In the genomic region with DNA sequence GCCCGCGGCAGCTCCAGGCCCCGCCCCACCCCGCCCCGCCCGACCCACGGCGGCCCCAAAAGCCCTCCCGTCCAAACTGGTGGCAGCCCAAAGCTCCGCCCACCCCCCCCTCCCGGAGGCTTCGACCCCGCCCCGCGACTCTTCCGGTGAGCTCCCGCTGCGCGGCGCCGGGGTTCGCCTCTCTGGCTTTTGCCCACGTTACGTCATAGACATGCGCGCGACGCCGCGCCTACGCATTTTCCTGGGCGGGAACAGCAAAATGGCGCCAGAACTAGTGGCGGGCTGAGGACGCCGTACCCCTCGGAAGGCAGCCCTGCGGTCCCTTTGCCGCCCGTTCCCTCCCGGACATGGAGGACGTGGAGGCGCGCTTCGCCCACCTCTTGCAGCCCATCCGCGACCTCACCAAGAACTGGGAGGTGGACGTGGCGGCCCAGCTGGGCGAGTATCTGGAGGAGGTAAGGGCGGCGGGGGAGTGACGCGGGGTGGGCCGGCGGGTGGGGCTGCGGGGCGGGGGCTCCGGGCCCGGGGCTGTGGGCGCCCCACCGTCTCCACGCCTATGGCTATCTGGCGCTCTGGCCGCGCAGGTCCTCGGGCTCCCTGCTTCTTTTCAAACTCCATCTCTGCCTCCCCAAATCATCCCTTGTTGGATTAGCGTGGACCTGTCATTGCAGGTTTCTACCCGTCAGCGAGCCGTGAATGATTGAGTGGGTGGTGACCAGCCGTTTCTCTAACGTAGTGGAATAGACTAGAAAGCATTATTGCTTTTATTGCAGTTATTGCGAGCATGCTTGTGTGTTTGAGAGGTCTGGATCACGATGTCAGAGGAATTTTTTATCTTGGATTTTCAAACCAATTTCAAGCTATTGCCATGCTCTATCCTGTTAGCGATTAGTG, we compare ENCODE assay signal across 1 cellular context.
A peak's percentile ranks its signal among the peaks of the same experiment; 100 is the strongest.
TF ChIP-seq lines count a peak whose summit lies in the region.

A gene (plus strand): TSS at position 234 of the 894 bp plus-strand sequence. CDS start 114 bp downstream, at position 348.

TF ChIP-seq in K562, 482 proteins besides CTCF, POLR2A, EP300 and RAD21 (continued from another document and continues in another):
- TF ChIP-seq, protein P1, sequence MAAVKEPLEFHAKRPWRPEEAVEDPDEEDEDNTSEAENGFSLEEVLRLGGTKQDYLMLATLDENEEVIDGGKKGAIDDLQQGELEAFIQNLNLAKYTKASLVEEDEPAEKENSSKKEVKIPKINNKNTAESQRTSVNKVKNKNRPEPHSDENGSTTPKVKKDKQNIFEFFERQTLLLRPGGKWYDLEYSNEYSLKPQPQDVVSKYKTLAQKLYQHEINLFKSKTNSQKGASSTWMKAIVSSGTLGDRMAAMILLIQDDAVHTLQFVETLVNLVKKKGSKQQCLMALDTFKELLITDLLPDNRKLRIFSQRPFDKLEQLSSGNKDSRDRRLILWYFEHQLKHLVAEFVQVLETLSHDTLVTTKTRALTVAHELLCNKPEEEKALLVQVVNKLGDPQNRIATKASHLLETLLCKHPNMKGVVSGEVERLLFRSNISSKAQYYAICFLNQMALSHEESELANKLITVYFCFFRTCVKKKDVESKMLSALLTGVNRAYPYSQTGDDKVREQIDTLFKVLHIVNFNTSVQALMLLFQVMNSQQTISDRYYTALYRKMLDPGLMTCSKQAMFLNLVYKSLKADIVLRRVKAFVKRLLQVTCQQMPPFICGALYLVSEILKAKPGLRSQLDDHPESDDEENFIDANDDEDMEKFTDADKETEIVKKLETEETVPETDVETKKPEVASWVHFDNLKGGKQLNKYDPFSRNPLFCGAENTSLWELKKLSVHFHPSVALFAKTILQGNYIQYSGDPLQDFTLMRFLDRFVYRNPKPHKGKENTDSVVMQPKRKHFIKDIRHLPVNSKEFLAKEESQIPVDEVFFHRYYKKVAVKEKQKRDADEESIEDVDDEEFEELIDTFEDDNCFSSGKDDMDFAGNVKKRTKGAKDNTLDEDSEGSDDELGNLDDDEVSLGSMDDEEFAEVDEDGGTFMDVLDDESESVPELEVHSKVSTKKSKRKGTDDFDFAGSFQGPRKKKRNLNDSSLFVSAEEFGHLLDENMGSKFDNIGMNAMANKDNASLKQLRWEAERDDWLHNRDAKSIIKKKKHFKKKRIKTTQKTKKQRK (IDR thresholded peaks at IDR 0.05; ENCODE audit: borderline replicate concordance, low read depth, low read length) = no peak
- TF ChIP-seq HMGN3 (IDR thresholded peaks at IDR 0.05; ENCODE audit: borderline replicate concordance, extremely low read depth, insufficient read length, low read depth, low read length) (peak; percentile 38), FOXK2 (conservative IDR thresholded peaks at IDR 0.05 in 1 of 2, IDR thresholded peaks at IDR 0.05 in 1 of 2; ENCODE audit: low read depth in 2 of 2) (peak in 1 of 2 experiments; percentile 29; a peak in 1 of 4 replicates), FIP1L1 (IDR thresholded peaks at IDR 0.05; ENCODE audit: low read depth, low read length, poor library complexity, severe bottlenecking) (peak; percentile 45), MBD2 (IDR thresholded peaks at IDR 0.05; ENCODE audit: borderline replicate concordance, low read depth) (peak; percentile 67), ATF7 (IDR thresholded peaks at IDR 0.05) (peak; percentile 94), XRCC4 (IDR thresholded peaks at IDR 0.05; ENCODE audit: extremely low read depth, insufficient read depth, insufficient read length) (no peak), ZNF589 (CRISPR knock-in tag; IDR thresholded peaks at IDR 0.05; ENCODE audit: low read depth) (no peak), TGIF2 (CRISPR knock-in tag; IDR thresholded peaks at IDR 0.05) (no peak), ZNF707 (CRISPR knock-in tag; conservative IDR thresholded peaks at IDR 0.05) (no peak), CREM (IDR thresholded peaks at IDR 0.05; ENCODE audit: low read depth) (peak; percentile 98), ZNF445 (CRISPR knock-in tag; IDR thresholded peaks at IDR 0.05; ENCODE audit: low read depth) (no peak), GABPA (tag; conservative IDR thresholded peaks at IDR 0.05; ENCODE audit: low read depth) (peak; percentile 89), NCOA1 (IDR thresholded peaks at IDR 0.05; ENCODE audit: low read depth) (no peak), ZNF23 (CRISPR knock-in tag; IDR thresholded peaks at IDR 0.05) (no peak), POLR2AphosphoS5 (IDR thresholded peaks at IDR 0.05; ENCODE audit: control insufficient read depth, insufficient read depth, low read depth, low read length) (peak; percentile 74; the same call in 1 of the 2 replicates), TAF9B (IDR thresholded peaks at IDR 0.05; ENCODE audit: partially characterized antibody) (peak; percentile 94), EP400 (IDR thresholded peaks at IDR 0.05) (peak; percentile 90), NFE2 (IDR thresholded peaks at IDR 0.05; ENCODE audit: low read depth) (no peak), FOS (IDR thresholded peaks at IDR 0.05; ENCODE audit: extremely low read depth, insufficient read length) (no peak), ZNF232 (CRISPR knock-in tag; IDR thresholded peaks at IDR 0.05) (no peak), KDM4B (IDR thresholded peaks at IDR 0.05; ENCODE audit: borderline replicate concordance in 2 of 2, low read depth in 1 of 2) (peak in 1 of 2 experiments; percentile 28; a peak in 1 of 4 replicates), NCOR1 (IDR thresholded peaks at IDR 0.05) (peak; percentile 32; the same call in 1 of the 2 replicates), JUND (IDR thresholded peaks at IDR 0.05; ENCODE audit: borderline replicate concordance, low read depth, low read length) (no peak), JUND (tag; IDR thresholded peaks at IDR 0.05; ENCODE audit: borderline replicate concordance, low read depth, low read length) (no peak; the same call in 2 of the 3 replicates), CTBP1 (IDR thresholded peaks at IDR 0.05; ENCODE audit: borderline replicate concordance) (peak; percentile 36; the same call in 1 of the 2 replicates), FOXJ2 (tag; IDR thresholded peaks at IDR 0.05) (no peak), ZNF431 (CRISPR knock-in tag; IDR thresholded peaks at IDR 0.05) (no peak)
- TF ChIP-seq, protein P2, sequence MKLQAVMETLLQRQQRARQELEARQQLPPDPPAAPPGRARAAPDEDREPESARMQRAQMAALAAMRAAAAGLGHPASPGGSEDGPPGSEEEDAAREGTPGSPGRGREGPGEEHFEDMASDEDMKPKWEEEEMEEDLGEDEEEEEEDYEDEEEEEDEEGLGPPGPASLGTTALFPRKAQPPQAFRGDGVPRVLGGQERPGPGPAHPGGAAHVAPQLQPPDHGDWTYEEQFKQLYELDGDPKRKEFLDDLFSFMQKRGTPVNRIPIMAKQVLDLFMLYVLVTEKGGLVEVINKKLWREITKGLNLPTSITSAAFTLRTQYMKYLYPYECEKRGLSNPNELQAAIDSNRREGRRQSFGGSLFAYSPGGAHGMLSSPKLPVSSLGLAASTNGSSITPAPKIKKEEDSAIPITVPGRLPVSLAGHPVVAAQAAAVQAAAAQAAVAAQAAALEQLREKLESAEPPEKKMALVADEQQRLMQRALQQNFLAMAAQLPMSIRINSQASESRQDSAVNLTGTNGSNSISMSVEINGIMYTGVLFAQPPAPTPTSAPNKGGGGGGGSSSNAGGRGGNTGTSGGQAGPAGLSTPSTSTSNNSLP (IDR thresholded peaks at IDR 0.05; ENCODE audit: borderline replicate concordance, low read depth, low read length) = no peak
- TF ChIP-seq, protein P3, sequence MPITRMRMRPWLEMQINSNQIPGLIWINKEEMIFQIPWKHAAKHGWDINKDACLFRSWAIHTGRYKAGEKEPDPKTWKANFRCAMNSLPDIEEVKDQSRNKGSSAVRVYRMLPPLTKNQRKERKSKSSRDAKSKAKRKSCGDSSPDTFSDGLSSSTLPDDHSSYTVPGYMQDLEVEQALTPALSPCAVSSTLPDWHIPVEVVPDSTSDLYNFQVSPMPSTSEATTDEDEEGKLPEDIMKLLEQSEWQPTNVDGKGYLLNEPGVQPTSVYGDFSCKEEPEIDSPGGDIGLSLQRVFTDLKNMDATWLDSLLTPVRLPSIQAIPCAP (CRISPR knock-in tag; IDR thresholded peaks at IDR 0.05; ENCODE audit: borderline replicate concordance) = no peak
- TF ChIP-seq, protein P4, sequence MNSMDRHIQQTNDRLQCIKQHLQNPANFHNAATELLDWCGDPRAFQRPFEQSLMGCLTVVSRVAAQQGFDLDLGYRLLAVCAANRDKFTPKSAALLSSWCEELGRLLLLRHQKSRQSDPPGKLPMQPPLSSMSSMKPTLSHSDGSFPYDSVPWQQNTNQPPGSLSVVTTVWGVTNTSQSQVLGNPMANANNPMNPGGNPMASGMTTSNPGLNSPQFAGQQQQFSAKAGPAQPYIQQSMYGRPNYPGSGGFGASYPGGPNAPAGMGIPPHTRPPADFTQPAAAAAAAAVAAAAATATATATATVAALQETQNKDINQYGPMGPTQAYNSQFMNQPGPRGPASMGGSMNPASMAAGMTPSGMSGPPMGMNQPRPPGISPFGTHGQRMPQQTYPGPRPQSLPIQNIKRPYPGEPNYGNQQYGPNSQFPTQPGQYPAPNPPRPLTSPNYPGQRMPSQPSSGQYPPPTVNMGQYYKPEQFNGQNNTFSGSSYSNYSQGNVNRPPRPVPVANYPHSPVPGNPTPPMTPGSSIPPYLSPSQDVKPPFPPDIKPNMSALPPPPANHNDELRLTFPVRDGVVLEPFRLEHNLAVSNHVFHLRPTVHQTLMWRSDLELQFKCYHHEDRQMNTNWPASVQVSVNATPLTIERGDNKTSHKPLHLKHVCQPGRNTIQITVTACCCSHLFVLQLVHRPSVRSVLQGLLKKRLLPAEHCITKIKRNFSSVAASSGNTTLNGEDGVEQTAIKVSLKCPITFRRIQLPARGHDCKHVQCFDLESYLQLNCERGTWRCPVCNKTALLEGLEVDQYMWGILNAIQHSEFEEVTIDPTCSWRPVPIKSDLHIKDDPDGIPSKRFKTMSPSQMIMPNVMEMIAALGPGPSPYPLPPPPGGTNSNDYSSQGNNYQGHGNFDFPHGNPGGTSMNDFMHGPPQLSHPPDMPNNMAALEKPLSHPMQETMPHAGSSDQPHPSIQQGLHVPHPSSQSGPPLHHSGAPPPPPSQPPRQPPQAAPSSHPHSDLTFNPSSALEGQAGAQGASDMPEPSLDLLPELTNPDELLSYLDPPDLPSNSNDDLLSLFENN (IDR thresholded peaks at IDR 0.05; ENCODE audit: low read depth in 2 of 2, low read length in 2 of 2) = no peak
- TF ChIP-seq, protein P5, sequence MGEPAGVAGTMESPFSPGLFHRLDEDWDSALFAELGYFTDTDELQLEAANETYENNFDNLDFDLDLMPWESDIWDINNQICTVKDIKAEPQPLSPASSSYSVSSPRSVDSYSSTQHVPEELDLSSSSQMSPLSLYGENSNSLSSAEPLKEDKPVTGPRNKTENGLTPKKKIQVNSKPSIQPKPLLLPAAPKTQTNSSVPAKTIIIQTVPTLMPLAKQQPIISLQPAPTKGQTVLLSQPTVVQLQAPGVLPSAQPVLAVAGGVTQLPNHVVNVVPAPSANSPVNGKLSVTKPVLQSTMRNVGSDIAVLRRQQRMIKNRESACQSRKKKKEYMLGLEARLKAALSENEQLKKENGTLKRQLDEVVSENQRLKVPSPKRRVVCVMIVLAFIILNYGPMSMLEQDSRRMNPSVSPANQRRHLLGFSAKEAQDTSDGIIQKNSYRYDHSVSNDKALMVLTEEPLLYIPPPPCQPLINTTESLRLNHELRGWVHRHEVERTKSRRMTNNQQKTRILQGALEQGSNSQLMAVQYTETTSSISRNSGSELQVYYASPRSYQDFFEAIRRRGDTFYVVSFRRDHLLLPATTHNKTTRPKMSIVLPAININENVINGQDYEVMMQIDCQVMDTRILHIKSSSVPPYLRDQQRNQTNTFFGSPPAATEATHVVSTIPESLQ (CRISPR knock-in tag; IDR thresholded peaks at IDR 0.05) = no peak
- TF ChIP-seq, protein P6, sequence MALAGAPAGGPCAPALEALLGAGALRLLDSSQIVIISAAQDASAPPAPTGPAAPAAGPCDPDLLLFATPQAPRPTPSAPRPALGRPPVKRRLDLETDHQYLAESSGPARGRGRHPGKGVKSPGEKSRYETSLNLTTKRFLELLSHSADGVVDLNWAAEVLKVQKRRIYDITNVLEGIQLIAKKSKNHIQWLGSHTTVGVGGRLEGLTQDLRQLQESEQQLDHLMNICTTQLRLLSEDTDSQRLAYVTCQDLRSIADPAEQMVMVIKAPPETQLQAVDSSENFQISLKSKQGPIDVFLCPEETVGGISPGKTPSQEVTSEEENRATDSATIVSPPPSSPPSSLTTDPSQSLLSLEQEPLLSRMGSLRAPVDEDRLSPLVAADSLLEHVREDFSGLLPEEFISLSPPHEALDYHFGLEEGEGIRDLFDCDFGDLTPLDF (CRISPR knock-in tag; IDR thresholded peaks at IDR 0.05) = peak; percentile 91
- TF ChIP-seq, protein P7, sequence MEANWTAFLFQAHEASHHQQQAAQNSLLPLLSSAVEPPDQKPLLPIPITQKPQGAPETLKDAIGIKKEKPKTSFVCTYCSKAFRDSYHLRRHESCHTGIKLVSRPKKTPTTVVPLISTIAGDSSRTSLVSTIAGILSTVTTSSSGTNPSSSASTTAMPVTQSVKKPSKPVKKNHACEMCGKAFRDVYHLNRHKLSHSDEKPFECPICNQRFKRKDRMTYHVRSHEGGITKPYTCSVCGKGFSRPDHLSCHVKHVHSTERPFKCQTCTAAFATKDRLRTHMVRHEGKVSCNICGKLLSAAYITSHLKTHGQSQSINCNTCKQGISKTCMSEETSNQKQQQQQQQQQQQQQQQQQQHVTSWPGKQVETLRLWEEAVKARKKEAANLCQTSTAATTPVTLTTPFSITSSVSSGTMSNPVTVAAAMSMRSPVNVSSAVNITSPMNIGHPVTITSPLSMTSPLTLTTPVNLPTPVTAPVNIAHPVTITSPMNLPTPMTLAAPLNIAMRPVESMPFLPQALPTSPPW (CRISPR knock-in tag; IDR thresholded peaks at IDR 0.05) = peak; percentile 87
- TF ChIP-seq, protein P8, sequence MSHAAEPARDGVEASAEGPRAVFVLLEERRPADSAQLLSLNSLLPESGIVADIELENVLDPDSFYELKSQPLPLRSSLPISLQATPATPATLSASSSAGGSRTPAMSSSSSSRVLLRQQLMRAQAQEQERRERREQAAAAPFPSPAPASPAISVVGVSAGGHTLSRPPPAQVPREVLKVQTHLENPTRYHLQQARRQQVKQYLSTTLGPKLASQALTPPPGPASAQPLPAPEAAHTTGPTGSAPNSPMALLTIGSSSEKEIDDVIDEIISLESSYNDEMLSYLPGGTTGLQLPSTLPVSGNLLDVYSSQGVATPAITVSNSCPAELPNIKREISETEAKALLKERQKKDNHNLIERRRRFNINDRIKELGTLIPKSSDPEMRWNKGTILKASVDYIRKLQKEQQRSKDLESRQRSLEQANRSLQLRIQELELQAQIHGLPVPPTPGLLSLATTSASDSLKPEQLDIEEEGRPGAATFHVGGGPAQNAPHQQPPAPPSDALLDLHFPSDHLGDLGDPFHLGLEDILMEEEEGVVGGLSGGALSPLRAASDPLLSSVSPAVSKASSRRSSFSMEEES (CRISPR knock-in tag; IDR thresholded peaks at IDR 0.05) = no peak
